In genomic region chr1:99565606-99566289, GRCh38 we compare ENCODE assay signal across 1 cellular context.
TF ChIP-seq lines count a peak whose summit lies in the region.

No MANE protein-coding gene starts in this region.

TF ChIP-seq in HepG2, 621 proteins besides CTCF, POLR2A, EP300 and RAD21 (continued from another document):
- TF ChIP-seq ZNF280B (CRISPR knock-in tag; IDR thresholded peaks at IDR 0.05; ENCODE audit: borderline replicate concordance) (no peak), ZNF275 (CRISPR knock-in tag; IDR thresholded peaks at IDR 0.05; ENCODE audit: borderline replicate concordance) (no peak), RXRB (CRISPR knock-in tag; IDR thresholded peaks at IDR 0.05; ENCODE audit: borderline replicate concordance) (0 out of 2 replicates have a peak, but pooled peaks have one; percentile 29), ZNF772 (CRISPR knock-in tag; IDR thresholded peaks at IDR 0.05) (no peak), CEBPG (CRISPR knock-in tag; IDR thresholded peaks at IDR 0.05) (peak; percentile 8; the same call in 1 of the 2 replicates), FOXM1 (CRISPR knock-in tag; IDR thresholded peaks at IDR 0.05) (no peak), PHF8 (CRISPR knock-in tag; IDR thresholded peaks at IDR 0.05) (no peak), ZNF282 (IDR thresholded peaks at IDR 0.05; ENCODE audit: partially characterized antibody) (no peak), SOX6 (IDR thresholded peaks at IDR 0.05) (no peak), SOX6 (CRISPR knock-in tag; IDR thresholded peaks at IDR 0.05) (no peak), ZFP36 (IDR thresholded peaks at IDR 0.05; ENCODE audit: borderline replicate concordance, low read depth, low read length, partially characterized antibody) (no peak), CBX2 (IDR thresholded peaks at IDR 0.05; ENCODE audit: low read depth, low read length) (no peak), CBX2 (CRISPR knock-in tag; IDR thresholded peaks at IDR 0.05; ENCODE audit: low read depth) (no peak), NCOA1 (CRISPR knock-in tag; IDR thresholded peaks at IDR 0.05) (no peak), CENPX (CRISPR knock-in tag; IDR thresholded peaks at IDR 0.05) (no peak), JUNB (CRISPR knock-in tag; IDR thresholded peaks at IDR 0.05; ENCODE audit: borderline replicate concordance) (no peak), HBP1 (CRISPR knock-in tag; IDR thresholded peaks at IDR 0.05; ENCODE audit: low read depth) (no peak), BCL3 (CRISPR knock-in tag; IDR thresholded peaks at IDR 0.05) (no peak), CSRNP1 (CRISPR knock-in tag; IDR thresholded peaks at IDR 0.05) (no peak), TCF7 (IDR thresholded peaks at IDR 0.05; ENCODE audit: low read depth) (0 out of 2 replicates have a peak, but pooled peaks have one; percentile 25), BCL6 (CRISPR knock-in tag; IDR thresholded peaks at IDR 0.05) (peak; percentile 75; the same call in 1 of the 2 replicates), ZBTB2 (CRISPR knock-in tag; IDR thresholded peaks at IDR 0.05; ENCODE audit: low read depth) (no peak), ZBTB25 (CRISPR knock-in tag; IDR thresholded peaks at IDR 0.05) (no peak), FOXK1 (CRISPR knock-in tag; IDR thresholded peaks at IDR 0.05; ENCODE audit: borderline replicate concordance, low read depth) (no peak), ATF6 (CRISPR knock-in tag; conservative IDR thresholded peaks at IDR 0.05) (no peak), JARID2 (CRISPR knock-in tag; IDR thresholded peaks at IDR 0.05; ENCODE audit: insufficient replicate concordance) (no peak), NCOA2 (CRISPR knock-in tag; IDR thresholded peaks at IDR 0.05) (peak; percentile 34; the same call in 1 of the 2 replicates), ZHX2 (IDR thresholded peaks at IDR 0.05; ENCODE audit: low read depth) (no peak), ZHX2 (CRISPR knock-in tag; IDR thresholded peaks at IDR 0.05; ENCODE audit: borderline replicate concordance) (no peak)
TF ChIP-seq in HepG2: peak in this region for 10.
